In the genomic region with DNA sequence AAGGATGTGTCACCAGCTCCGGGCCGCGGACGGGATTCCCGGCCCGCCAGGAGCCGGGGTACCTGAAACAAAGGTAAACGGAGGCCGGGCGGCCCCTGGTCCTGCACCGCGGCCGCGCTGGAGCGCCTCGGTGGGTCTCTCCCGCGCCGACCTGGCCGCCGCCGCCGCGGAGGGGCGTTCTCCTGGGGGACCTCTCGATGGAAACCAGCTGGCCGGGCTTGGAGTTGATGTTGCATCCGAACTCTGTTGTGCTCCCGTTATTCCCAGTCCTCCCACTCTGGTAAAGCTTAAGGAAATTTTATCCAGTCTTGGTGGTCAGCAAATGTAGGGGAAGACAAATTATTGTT, we compare ENCODE assay signal across 8 cellular contexts. TPM values are rescaled to one million over a fixed set of nuclear protein-coding genes. Genes with fewer than 3 reads are reported as not detected.
A peak's percentile ranks its signal among the peaks of the same experiment; 100 is the strongest.
DNase-seq lines count a peak whose midpoint lies in the region; ATAC-seq and TF ChIP-seq lines count a peak whose summit lies in the region.

No MANE protein-coding gene starts in this region.

- H3K27me3 ChIP-seq in lower lobe of right lung (ENCODE audit: low read depth): no peaks in the 10 kb centered on the region

- no peak overlapping the region for H3K27ac Mint-ChIP-seq in activated CD4-positive, alpha-beta T cell treated with anti-CD3 and anti-CD28 coated beads for 36 hours
- H3K27ac Mint-ChIP-seq in type B pancreatic cell: peak overlapping the region; percentile 67

- H3K27ac ChIP-seq in lower lobe of right lung: peak overlapping the region; percentile 82

- H3K4me1 Mint-ChIP-seq in activated CD4-positive, alpha-beta T cell treated with anti-CD3 and anti-CD28 coated beads for 36 hours: peaks cover 11% of the 10 kb centered on the region
- H3K4me1 Mint-ChIP-seq in type B pancreatic cell (ENCODE audit: unreplicated experiment): peaks cover 26% of the 10 kb centered on the region

- DNase-seq in activated CD4-positive, alpha-beta T cell treated with anti-CD3 and anti-CD28 coated beads for 36 hours: no peak
- no peak for DNase-seq in activated CD4-positive, alpha-beta T cell treated with anti-CD3 and anti-CD28 coated beads, Interleukin-2, amount 50 U/mL, for 48 hours
- DNase-seq in LNCaP clone FGC (ENCODE audit: low read depth) (no peak), cardiac fibroblast (ENCODE audit: low read depth in 2 of 2) (peak in 1 of 2 donors; percentile 25), lower lobe of right lung (no peak), type B pancreatic cell (ENCODE audit: extremely low spot score, unreplicated experiment) (peak; percentile 79), DMS114 treated with DMSO at 0.1 percent for 48 hours (lab: John Stamatoyannopoulos, UW; ENCODE audit: unreplicated experiment) (no peak), DMS53 treated with DMSO at 0.1 percent for 48 hours (lab: John Stamatoyannopoulos, UW; ENCODE audit: unreplicated experiment) (no peak)

- H3K9me3 Mint-ChIP-seq in activated CD4-positive, alpha-beta T cell treated with anti-CD3 and anti-CD28 coated beads for 36 hours (ENCODE audit: low read depth): peaks cover 8% of the 10 kb centered on the region
- peaks cover 7% of the 10 kb centered on the region for H3K9me3 Mint-ChIP-seq in type B pancreatic cell

- CTCF ChIA-PET in activated CD4-positive, alpha-beta T cell treated with anti-CD3 and anti-CD28 coated beads for 36 hours (lab: Charles Lee): no interaction called here

- H3K4me1 ChIP-seq in lower lobe of right lung: peaks cover 14% of the 10 kb centered on the region

- no peaks in the 10 kb centered on the region for H3K36me3 Mint-ChIP-seq in activated CD4-positive, alpha-beta T cell treated with anti-CD3 and anti-CD28 coated beads for 36 hours (ENCODE audit: low read depth)
- peaks cover 14% of the 10 kb centered on the region for H3K36me3 Mint-ChIP-seq in type B pancreatic cell

- ATAC-seq in activated CD4-positive, alpha-beta T cell treated with anti-CD3 and anti-CD28 coated beads for 36 hours: peak; percentile 1
- ATAC-seq in lower lobe of right lung: peak in 1 of 2 donors; percentile 3

- intact Hi-C loops in activated CD4-positive, alpha-beta T cell treated with anti-CD3 and anti-CD28 coated beads for 36 hours (cut with DNase I, micrococcal nuclease): loop anchor here in 1 of 2 experiments (5.0 kb wide), 3 partner anchors 231 to 896 kb away; a partner anchor contains a TSS
- intact Hi-C loops in lower lobe of right lung (cut with DNase I): no loop called here

- peak overlapping the region; percentile 65 for H3K4me3 Mint-ChIP-seq in activated CD4-positive, alpha-beta T cell treated with anti-CD3 and anti-CD28 coated beads for 36 hours
- peak overlapping the region; percentile 89 for H3K4me3 Mint-ChIP-seq in type B pancreatic cell

- H3K36me3 ChIP-seq in lower lobe of right lung: no peaks in the 10 kb centered on the region

- no peaks in the 10 kb centered on the region for H3K9me3 ChIP-seq in lower lobe of right lung

- H3K27me3 Mint-ChIP-seq in activated CD4-positive, alpha-beta T cell treated with anti-CD3 and anti-CD28 coated beads for 36 hours: peaks cover 30% of the 10 kb centered on the region
- H3K27me3 Mint-ChIP-seq in type B pancreatic cell: no peaks in the 10 kb centered on the region

- POLR2A ChIA-PET in activated CD4-positive, alpha-beta T cell treated with anti-CD3 and anti-CD28 coated beads for 36 hours (lab: Charles Lee): no interaction called here

- TF ChIP-seq CTCF in LNCaP clone FGC (IDR thresholded peaks at IDR 0.05; ENCODE audit: control insufficient read depth, extremely low read depth, insufficient read depth) (no peak), cardiac fibroblast (IDR thresholded peaks at IDR 0.05; ENCODE audit: low read depth, low read length) (no peak), lower lobe of right lung (IDR thresholded peaks at IDR 0.05) (no peak), type B pancreatic cell (conservative IDR thresholded peaks at IDR 0.05) (no peak)

- H3K4me3 ChIP-seq in LNCaP clone FGC (ENCODE audit: low read depth, low read length) (peak overlapping the region; percentile 74), cardiac fibroblast (replicated peaks in 1 of 2; ENCODE audit: low read depth in 2 of 2, low read length in 2 of 2) (peak overlapping the region; percentile 78 to 85), lower lobe of right lung (peak overlapping the region; percentile 82)

RNA-seq across cellular contexts. Expression of a gene that starts 0.8 kb away (rescaled TPM):
- under 1 TPM; 0.18 to 0.51 TPM for total RNA-seq in activated CD4-positive, alpha-beta T cell treated with anti-CD3 and anti-CD28 coated beads for 36 hours
- total RNA-seq in lower lobe of right lung (9.0 TPM), type B pancreatic cell (ENCODE audit: low replicate concordance) (8.6 and 16.5 TPM in 2 replicates)
